9 cellular contexts compared by ENCODE assay signal in the genomic region with DNA sequence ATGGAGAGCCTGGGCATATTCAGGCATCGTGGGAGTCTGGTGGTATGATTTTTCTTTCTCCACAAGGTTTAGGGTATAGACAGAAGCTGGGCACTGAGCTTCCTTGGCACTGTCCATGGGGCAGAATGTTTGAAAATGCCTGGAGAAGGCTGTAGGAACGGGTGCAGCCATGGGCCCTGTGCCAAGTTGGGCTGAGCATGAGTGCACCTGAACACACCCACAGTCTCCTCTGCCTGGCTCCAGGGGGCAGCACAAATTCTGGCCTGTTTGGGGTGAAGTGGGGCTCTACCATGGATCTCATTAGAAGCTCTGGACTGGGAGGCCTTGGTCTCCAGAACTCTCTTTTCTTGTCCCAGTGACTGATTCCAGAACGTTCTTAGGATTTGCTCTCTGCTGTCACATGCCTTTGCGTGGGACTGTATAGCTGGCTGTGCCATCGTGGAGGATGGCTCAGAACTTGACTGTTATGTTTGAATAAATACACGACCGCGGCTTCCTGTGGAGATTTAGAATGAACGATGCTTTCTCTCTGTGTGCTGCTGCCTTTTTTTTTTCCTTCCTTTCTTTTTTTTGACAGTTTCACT.
DNase-seq lines count a peak whose midpoint lies in the region; TF ChIP-seq lines count a peak whose summit lies in the region.
"Had no signal": no experiment of that assay in that cellular context is flagged by ENCODE, and none has a peak within 500 bp of the region (broad histone marks: within the 10 kb centered on the region; RNA-seq: fewer than 3 reads in every experiment).

No MANE protein-coding gene starts in this region.

- H3K36me3 Mint-ChIP-seq in progenitor cell of endocrine pancreas (ENCODE audit: insufficient read depth) (peaks cover 27% of the 10 kb centered on the region), nephron progenitor cell (ENCODE audit: low read depth) (peaks cover 46% of the 10 kb centered on the region)

- H3K4me1 Mint-ChIP-seq in progenitor cell of endocrine pancreas (ENCODE audit: low read depth) = peaks cover 17% of the 10 kb centered on the region
- peaks cover 48% of the 10 kb centered on the region for H3K4me1 Mint-ChIP-seq in nephron progenitor cell

- WGBS in mammary epithelial cell (ENCODE audit: low coverage, missing lambda C conversion rate) = 80% methylated on average over 8 of the region's 9 CpGs

- no peak overlapping the region for H2AFZ ChIP-seq in mammary epithelial cell (ENCODE audit: low read depth, low read length)

- no peak overlapping the region for H3K4me3 Mint-ChIP-seq in progenitor cell of endocrine pancreas (ENCODE audit: low read depth)
- no peak overlapping the region for H3K4me3 Mint-ChIP-seq in nephron progenitor cell
- H3K4me3 Mint-ChIP-seq: stimulated activated naive CD8-positive, alpha-beta T cell treated with anti-CD3 and anti-CD28 coated beads, Interleukin-15, Interleukin-2, amounts not matched to agents 100 ng/mL and 50 ng/mL, for 24 hours had no signal

- H3K9me3 ChIP-seq in mammary epithelial cell (replicated peaks; ENCODE audit: insufficient read depth, low read length) = no peaks in the 10 kb centered on the region

- H3K36me3 ChIP-seq in mammary epithelial cell (ENCODE audit: insufficient read depth, low read length) = peaks cover 15% of the 10 kb centered on the region

- DNase-seq in EH (ENCODE audit: low read depth) (peak; percentile 42), mammary epithelial cell (peak; percentile 46), progenitor cell of endocrine pancreas (ENCODE audit: low spot score, unreplicated experiment) (no peak), AG08395 (ENCODE audit: low spot score) (no peak), NCI-H526 (lab: John Stamatoyannopoulos, UW) (no peak), nephron progenitor cell (no peak)
- no peak for DNase-seq in activated CD4-positive, alpha-beta T cell treated with anti-CD3 and anti-CD28 coated beads, Interleukin-2, amount 50 U/mL, for 4 hours

- H3K9ac ChIP-seq in mammary epithelial cell (ENCODE audit: insufficient read depth, low read length) = no peak overlapping the region

- BruUV-seq in mammary epithelial cell (replicated peaks; lab: Mats Ljungman, UMichigan) = no TSS peak

- CTCF ChIA-PET in mammary epithelial cell (lab: Charles Lee; ENCODE audit: low non-redundant PET) = no interaction called here

- TF ChIP-seq CTCF in LNCAP (IDR thresholded peaks at IDR 0.05) = peak; percentile 30; the same call in 1 of the 2 replicates
- peak; percentile 22 to 51 for TF ChIP-seq CTCF in mammary epithelial cell (conservative IDR thresholded peaks at IDR 0.05 in 1 of 2, IDR thresholded peaks at IDR 0.05 in 1 of 2; ENCODE audit: extremely low read depth in 1 of 2, insufficient read depth in 1 of 2, low read depth in 1 of 2, low read length in 2 of 2)
- no peak for TF ChIP-seq CTCF in progenitor cell of endocrine pancreas (IDR thresholded peaks at IDR 0.05; ENCODE audit: unreplicated experiment)
- TF ChIP-seq CTCF in nephron progenitor cell (IDR thresholded peaks at IDR 0.05) = no peak

- intact Hi-C loops in mammary epithelial cell (cut with micrococcal nuclease) = no loop called here

- in situ Hi-C loops in mammary epithelial cell (cut with MboI; ENCODE audit: low sequenced_read_pairs in 2 of 2) = no loop called here

- dilution Hi-C loops in mammary epithelial cell (cut with HindIII; ENCODE audit: low sequenced_read_pairs) = loop anchor here (25.0 kb wide), 1 partner anchor 425 kb away; no protein-coding TSS in a partner anchor

- H3K79me2 ChIP-seq in mammary epithelial cell (ENCODE audit: insufficient read depth, low read length) = peaks cover 2% of the 10 kb centered on the region

- no peak overlapping the region for H3K4me3 ChIP-seq in mammary epithelial cell (replicated peaks in 1 of 3; ENCODE audit: insufficient read depth in 1 of 3, low read depth in 2 of 3, low read length in 3 of 3)

- H4K20me1 ChIP-seq in mammary epithelial cell (ENCODE audit: insufficient read depth, low read length) = no peaks in the 10 kb centered on the region

- peaks cover 23% of the 10 kb centered on the region for H3K4me1 ChIP-seq in mammary epithelial cell (ENCODE audit: insufficient read depth, low read length)

- H3K27me3 ChIP-seq in mammary epithelial cell (ENCODE audit: insufficient read depth, low read length) = no peaks in the 10 kb centered on the region

- H3K4me2 ChIP-seq in mammary epithelial cell (ENCODE audit: insufficient read depth, low read depth, low read length) = no peak overlapping the region

- H3K9me3 Mint-ChIP-seq in progenitor cell of endocrine pancreas (ENCODE audit: low read depth) = no peaks in the 10 kb centered on the region
- H3K9me3 Mint-ChIP-seq in nephron progenitor cell = no peaks in the 10 kb centered on the region
- H3K9me3 Mint-ChIP-seq: stimulated activated naive CD8-positive, alpha-beta T cell treated with anti-CD3 and anti-CD28 coated beads, Interleukin-15, Interleukin-2, amounts not matched to agents 100 ng/mL and 50 ng/mL, for 24 hours had no signal

- no peak overlapping the region for H3K27ac ChIP-seq in mammary epithelial cell (ENCODE audit: insufficient read depth, low read depth, low read length)

- peak overlapping the region; percentile 86 for H3K27ac Mint-ChIP-seq in progenitor cell of endocrine pancreas
- no peak overlapping the region for H3K27ac Mint-ChIP-seq in nephron progenitor cell
- H3K27ac Mint-ChIP-seq: stimulated activated naive CD8-positive, alpha-beta T cell treated with anti-CD3 and anti-CD28 coated beads, Interleukin-15, Interleukin-2, amounts not matched to agents 100 ng/mL and 50 ng/mL, for 24 hours had no signal

- H3K27me3 Mint-ChIP-seq in progenitor cell of endocrine pancreas = no peaks in the 10 kb centered on the region
- H3K27me3 Mint-ChIP-seq in nephron progenitor cell (ENCODE audit: low read depth, poor library complexity) = peaks cover 6% of the 10 kb centered on the region
- H3K27me3 Mint-ChIP-seq: stimulated activated naive CD8-positive, alpha-beta T cell treated with anti-CD3 and anti-CD28 coated beads, Interleukin-15, Interleukin-2, amounts not matched to agents 100 ng/mL and 50 ng/mL, for 24 hours had no signal

Comparison
In these comparisons a context has a peak if more than half of its experiments do, and no peak if none do; other contexts are left out.
1. DNase-seq: peak in EH (single experiment) and mammary epithelial cell (single experiment); none in progenitor cell of endocrine pancreas (single experiment), AG08395 (single experiment), activated CD4-positive, alpha-beta T cell treated with anti-CD3 and anti-CD28 coated beads, Interleukin-2, amount 50 U/mL, for 4 hours (0 of 2), NCI-H526 (0 of 2) and nephron progenitor cell (single experiment).
2. CTCF ChIP-seq: peak in LNCAP (single experiment) and mammary epithelial cell (2 of 2); none in progenitor cell of endocrine pancreas (single experiment) and nephron progenitor cell (single experiment).